Comparison of ENCODE assay signal across 20 cellular contexts in the genomic region with DNA sequence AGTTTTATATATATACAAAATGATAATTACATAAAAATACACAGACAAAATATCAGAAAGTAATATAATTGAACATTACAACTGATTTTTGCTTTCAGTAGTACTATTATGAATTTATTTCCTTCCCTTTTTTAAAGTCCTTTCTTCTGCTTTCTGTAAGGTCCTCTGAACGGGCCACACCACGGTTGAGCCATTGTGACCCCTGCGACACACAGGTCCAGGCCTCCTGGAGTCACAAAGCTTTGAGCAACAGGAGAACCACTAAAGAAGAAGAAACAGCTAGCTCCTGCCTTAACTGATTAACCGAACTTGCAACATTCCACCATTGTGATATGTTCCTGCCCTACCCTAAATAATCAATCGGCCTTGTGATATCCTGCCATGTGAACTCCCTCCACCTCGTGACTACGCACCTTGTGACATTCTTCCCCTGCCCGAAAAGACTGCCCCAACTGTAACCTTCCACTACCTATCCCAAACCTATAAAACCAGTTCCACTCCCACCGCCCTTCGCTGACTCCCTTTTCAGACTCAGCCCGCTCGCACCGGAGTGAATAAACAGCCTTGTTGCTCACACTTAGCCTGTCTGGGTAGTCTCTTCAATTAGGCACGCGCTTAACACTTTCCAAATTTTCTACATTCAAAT.
"Had no signal": no experiment of that assay in that cellular context is flagged by ENCODE, and none has a peak within 500 bp of the region (broad histone marks: within the 10 kb centered on the region; RNA-seq: fewer than 3 reads in every experiment).

No MANE protein-coding gene starts in this region.

- ATAC-seq: activated naive CD4-positive, alpha-beta T cell treated with anti-CD3 and anti-CD28 coated beads, Interleukin-2, amount 50 U/mL, for 72 hours; esophagus mucosa; naive thymus-derived CD8-positive, alpha-beta T cell; sciatic nerve; stimulated activated effector memory CD8-positive, alpha-beta T cell treated with anti-CD3 and anti-CD28 coated beads, Interleukin-12 subunit alpha, Interleukin-12 subunit beta, amount 100 ng/mL, for 72 hours; T-helper 17 cell had no signal

- H3K9me3 Mint-ChIP-seq: activated naive CD4-positive, alpha-beta T cell treated with anti-CD3 and anti-CD28 coated beads, Interleukin-2, amount 50 U/mL, for 72 hours; activated T-helper 1 cell treated with anti-CD3 and anti-CD28 coated beads, Interleukin-12 subunit alpha, Interleukin-12 subunit beta, Interleukin-2, Interleukin-4 antibody, amounts not matched to agents 30 ng/mL and 10 ng/mL and 1 ng/mL, durations not matched to agents 14 hours and 24 hours and 36 hours; naive thymus-derived CD8-positive, alpha-beta T cell; stimulated activated effector memory CD8-positive, alpha-beta T cell treated with anti-CD3 and anti-CD28 coated beads, Interleukin-12 subunit alpha, Interleukin-12 subunit beta, amount 100 ng/mL, for 72 hours had no signal

- H3K36me3 ChIP-seq: adrenal gland, ovary, stomach, WERI-Rb-1 had no signal

- H3K36me3 Mint-ChIP-seq: activated naive CD4-positive, alpha-beta T cell treated with anti-CD3 and anti-CD28 coated beads, Interleukin-2, amount 50 U/mL, for 72 hours; stimulated activated effector memory CD8-positive, alpha-beta T cell treated with anti-CD3 and anti-CD28 coated beads, Interleukin-12 subunit alpha, Interleukin-12 subunit beta, amount 100 ng/mL, for 72 hours had no signal

- H3K4me1 ChIP-seq: adrenal gland had no signal

- H3K4me3 ChIP-seq: adrenal gland, ovary, smooth muscle cell, stomach had no signal

- H3K9me3 ChIP-seq: adrenal gland, ovary, stomach had no signal

- DNase-seq: activated CD4-positive, alpha-beta T cell treated with anti-CD3 and anti-CD28 coated beads for 1 hour; activated CD4-positive, alpha-beta T cell treated with anti-CD3 and anti-CD28 coated beads, Interleukin-2, amount 50 U/mL, for 4 hours; activated gamma-delta T cell treated with Interleukin-2 at 50 U/mL for 16 hours; activated T-cell treated with anti-CD3 and anti-CD28 coated beads for 4 hours; effector CD4-positive, alpha-beta T cell; mesenchymal stem cell; naive thymus-derived CD8-positive, alpha-beta T cell; ovary; stimulated activated CD4-positive, alpha-beta T cell treated with anti-CD3 and anti-CD28 coated beads, Interleukin-4, amount 100 ng/mL, for 24 hours; stomach; T-helper 17 cell; trophoblast cell; WERI-Rb-1 had no signal

- H3K27ac ChIP-seq: adrenal gland, ovary, stomach, WERI-Rb-1 had no signal

- H3K27me3 Mint-ChIP-seq: naive thymus-derived CD8-positive, alpha-beta T cell had no signal

- H3K27me3 ChIP-seq: adrenal gland, ovary, stomach had no signal

- H3K27ac Mint-ChIP-seq: activated naive CD4-positive, alpha-beta T cell treated with anti-CD3 and anti-CD28 coated beads, Interleukin-2, amount 50 U/mL, for 72 hours; activated T-helper 1 cell treated with anti-CD3 and anti-CD28 coated beads, Interleukin-12 subunit alpha, Interleukin-12 subunit beta, Interleukin-2, Interleukin-4 antibody, amounts not matched to agents 30 ng/mL and 10 ng/mL and 1 ng/mL, durations not matched to agents 14 hours and 24 hours and 36 hours; naive thymus-derived CD8-positive, alpha-beta T cell; stimulated activated effector memory CD8-positive, alpha-beta T cell treated with anti-CD3 and anti-CD28 coated beads, Interleukin-12 subunit alpha, Interleukin-12 subunit beta, amount 100 ng/mL, for 72 hours; T-helper 17 cell had no signal

- H3K4me3 Mint-ChIP-seq: activated T-helper 1 cell treated with anti-CD3 and anti-CD28 coated beads, Interleukin-12 subunit alpha, Interleukin-12 subunit beta, Interleukin-2, Interleukin-4 antibody, amounts not matched to agents 30 ng/mL and 10 ng/mL and 1 ng/mL, durations not matched to agents 14 hours and 24 hours and 36 hours; naive thymus-derived CD8-positive, alpha-beta T cell; stimulated activated effector memory CD8-positive, alpha-beta T cell treated with anti-CD3 and anti-CD28 coated beads, Interleukin-12 subunit alpha, Interleukin-12 subunit beta, amount 100 ng/mL, for 72 hours; T-helper 17 cell had no signal

- H3K4me1 Mint-ChIP-seq: stimulated activated effector memory CD8-positive, alpha-beta T cell treated with anti-CD3 and anti-CD28 coated beads, Interleukin-12 subunit alpha, Interleukin-12 subunit beta, amount 100 ng/mL, for 72 hours; T-helper 17 cell had no signal
